20 cellular contexts compared by ENCODE assay signal in the genomic region with DNA sequence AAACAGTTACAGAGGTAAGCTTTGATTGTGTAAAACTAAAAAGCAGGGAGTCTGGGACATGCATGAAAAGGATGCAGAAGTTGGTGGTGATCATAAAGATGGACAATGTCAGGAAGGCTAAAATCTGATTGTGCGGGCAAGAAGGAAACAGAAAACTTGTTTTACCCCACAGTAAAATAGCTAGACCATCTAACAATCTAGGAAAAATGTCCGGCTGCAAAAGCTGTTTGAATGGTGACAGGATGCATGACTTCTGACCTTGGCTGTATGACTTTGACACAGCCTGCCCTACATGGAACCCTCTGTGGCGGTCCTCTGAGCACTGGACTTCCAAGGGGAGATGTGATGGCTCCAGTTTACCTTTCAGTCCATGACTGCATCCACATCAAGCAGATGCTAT.
DNase-seq lines count a peak whose midpoint lies in the region; ATAC-seq and TF ChIP-seq lines count a peak whose summit lies in the region.
"Had no signal": no experiment of that assay in that cellular context is flagged by ENCODE, and none has a peak within 500 bp of the region (broad histone marks: within the 10 kb centered on the region; RNA-seq: fewer than 3 reads in every experiment).

No MANE protein-coding gene starts in this region.

- peak overlapping the region; percentile 76 for H3K4me3 Mint-ChIP-seq in endothelial cell (ENCODE audit: unreplicated experiment)
- no peak overlapping the region for H3K4me3 Mint-ChIP-seq in neural crest cell
- H3K4me3 Mint-ChIP-seq in MCF 10A (ENCODE audit: unreplicated experiment) = no peak overlapping the region
- H3K4me3 Mint-ChIP-seq: CD4-positive, CD25-positive, alpha-beta regulatory T cell had no signal

- DNase-seq in cardiac muscle cell (ENCODE audit: low read depth in 1 of 2, low spot score in 1 of 2) (no peak), Right ventricle myocardium superior (no peak), endothelial cell (ENCODE audit: low spot score) (no peak), neural crest cell (ENCODE audit: low read depth, low spot score) (no peak), sciatic nerve (ENCODE audit: low spot score) (no peak), MCF 10A (ENCODE audit: unreplicated experiment) (no peak), NCI-H446 (lab: John Stamatoyannopoulos, UW) (no peak)
- DNase-seq: 8988T; ACHN; CD4-positive, CD25-positive, alpha-beta regulatory T cell; H7; MG63; NCI-H1105 treated with DMSO at 0.1 percent for 48 hours; NCI-H2029; NCI-H69; SHP77 treated with DMSO at 0.1 percent for 48 hours had no signal

- H3K9me3 ChIP-seq in cardiac muscle cell (ENCODE audit: low read depth) = no peaks in the 10 kb centered on the region
- H3K9me3 ChIP-seq: BLaER1, MG63 had no signal

- peak overlapping the region; percentile 4 for H3K27ac ChIP-seq in cardiac muscle cell
- H3K27ac ChIP-seq: BLaER1, RWPE1 had no signal

- ATAC-seq in Right ventricle myocardium superior (ENCODE audit: poor library complexity) (no peak), sciatic nerve (no peak)
- ATAC-seq: K562, Panc1 had no signal

- H3K36me3 Mint-ChIP-seq in endothelial cell (ENCODE audit: low read depth, unreplicated experiment) = peaks cover 47% of the 10 kb centered on the region
- H3K36me3 Mint-ChIP-seq in neural crest cell (ENCODE audit: low read depth) = peaks cover 17% of the 10 kb centered on the region
- peaks cover 61% of the 10 kb centered on the region for H3K36me3 Mint-ChIP-seq in MCF 10A (ENCODE audit: insufficient read depth, unreplicated experiment)

- CTCF ChIA-PET in MCF 10A (lab: Yijun Ruan, JAX) = interaction anchor here (0.6 to 0.9 kb wide), 3 partner anchors 12 to 607 kb away, joined by 3 read pairs; no protein-coding TSS in a partner anchor

- H3K4me1 Mint-ChIP-seq in endothelial cell (ENCODE audit: unreplicated experiment) (peaks cover 57% of the 10 kb centered on the region), neural crest cell (peaks cover 16% of the 10 kb centered on the region), MCF 10A (ENCODE audit: insufficient read depth, unreplicated experiment) (peaks cover 9% of the 10 kb centered on the region)

- H3K4me1 ChIP-seq in cardiac muscle cell (ENCODE audit: low read depth) = peaks cover 23% of the 10 kb centered on the region
- H3K4me1 ChIP-seq: BLaER1 had no signal

- TF ChIP-seq CTCF in cardiac muscle cell (IDR thresholded peaks at IDR 0.05; ENCODE audit: low read depth, low read length) (no peak), endothelial cell (IDR thresholded peaks at IDR 0.05; ENCODE audit: unreplicated experiment) (no peak), neural crest cell (conservative IDR thresholded peaks at IDR 0.05) (no peak), MCF 10A (IDR thresholded peaks at IDR 0.05; ENCODE audit: unreplicated experiment) (no peak)

- no peaks in the 10 kb centered on the region for H3K27me3 Mint-ChIP-seq in endothelial cell (ENCODE audit: unreplicated experiment)
- peaks cover 3% of the 10 kb centered on the region for H3K27me3 Mint-ChIP-seq in neural crest cell (ENCODE audit: low read depth)
- no peaks in the 10 kb centered on the region for H3K27me3 Mint-ChIP-seq in MCF 10A (ENCODE audit: insufficient read depth, unreplicated experiment)
- H3K27me3 Mint-ChIP-seq: CD4-positive, CD25-positive, alpha-beta regulatory T cell had no signal

- POLR2A ChIA-PET in MCF 10A (lab: Yijun Ruan, JAX) = no interaction called here

- intact Hi-C loops in Right ventricle myocardium superior (cut with DNase I) = no loop called here
- intact Hi-C loops in sciatic nerve (cut with DNase I) = no loop called here
- intact Hi-C loops in MCF 10A (cut with micrococcal nuclease) = no loop called here

- H3K4me3 ChIP-seq in cardiac muscle cell = no peak overlapping the region
- H3K4me3 ChIP-seq: BLaER1, K562, MG63 had no signal

- no peaks in the 10 kb centered on the region for H3K9me3 Mint-ChIP-seq in endothelial cell (ENCODE audit: unreplicated experiment)
- H3K9me3 Mint-ChIP-seq in neural crest cell = no peaks in the 10 kb centered on the region
- H3K9me3 Mint-ChIP-seq in MCF 10A (ENCODE audit: unreplicated experiment) = no peaks in the 10 kb centered on the region
- H3K9me3 Mint-ChIP-seq: CD4-positive, CD25-positive, alpha-beta regulatory T cell had no signal

- no TSS peak for BruUV-seq in MCF 10A (replicated peaks; lab: Mats Ljungman, UMichigan)

- no peaks in the 10 kb centered on the region for H3K27me3 ChIP-seq in cardiac muscle cell
- H3K27me3 ChIP-seq: BLaER1, MG63 had no signal

- H3K27ac Mint-ChIP-seq in endothelial cell (ENCODE audit: unreplicated experiment) = peak overlapping the region; percentile 65
- H3K27ac Mint-ChIP-seq in neural crest cell (ENCODE audit: unreplicated experiment) = peak overlapping the region; percentile 2
- no peak overlapping the region for H3K27ac Mint-ChIP-seq in MCF 10A (ENCODE audit: low read depth, unreplicated experiment)

- H3K36me3 ChIP-seq in cardiac muscle cell = peaks cover 9% of the 10 kb centered on the region
- H3K36me3 ChIP-seq: BLaER1 had no signal
